Comparison of ENCODE assay signal across 8 cellular contexts in genomic region chr11:117232911-117233409, GRCh38. TPM values are rescaled to one million over a fixed set of nuclear protein-coding genes. Genes with fewer than 3 reads are reported as not detected.
DNase-seq lines count a peak whose midpoint lies in the region; ATAC-seq lines count a peak whose summit lies in the region.

No MANE protein-coding gene starts in this region.

- H3K9me3 Mint-ChIP-seq in effector memory CD8-positive, alpha-beta T cell = no peaks in the 10 kb centered on the region

- no peaks in the 10 kb centered on the region for H3K27me3 Mint-ChIP-seq in effector memory CD8-positive, alpha-beta T cell

- H3K27me3 ChIP-seq in SJCRH30 = no peaks in the 10 kb centered on the region
- H3K27me3 ChIP-seq in muscle layer of colon (ENCODE audit: control insufficient read depth in 1 of 2, insufficient read depth in 2 of 2, low read length in 2 of 2) = no peaks in the 10 kb centered on the region

- H3K27ac Mint-ChIP-seq in effector memory CD8-positive, alpha-beta T cell = peak overlapping the region; percentile 67 to 96

- peak; percentile 41 for DNase-seq in NCI-H82 (lab: John Stamatoyannopoulos, UW)
- no peak for DNase-seq in NCI-H82 treated with DMSO at 0.1 percent for 48 hours (lab: John Stamatoyannopoulos, UW; ENCODE audit: unreplicated experiment)
- peak; percentile 26 to 27 for DNase-seq in SJCRH30
- DNase-seq in effector memory CD8-positive, alpha-beta T cell = peak in 1 of 3 experiments; percentile 11
- no peak for DNase-seq in NCI-H345 (lab: John Stamatoyannopoulos, UW)
- no peak for DNase-seq in ACHN
- no peak for DNase-seq in NCI-H446 (lab: John Stamatoyannopoulos, UW)

- peaks cover 42 to 50% of the 10 kb centered on the region in 2 donors for H3K4me1 Mint-ChIP-seq in effector memory CD8-positive, alpha-beta T cell (ENCODE audit: low read depth in 2 of 2)

- H3K27ac ChIP-seq in SJCRH30 (no peak overlapping the region), muscle layer of colon (ENCODE audit: low read depth, low read length) (peak overlapping the region; percentile 86)

- H3K4me3 Mint-ChIP-seq in effector memory CD8-positive, alpha-beta T cell = peak overlapping the region; percentile 84 to 87

- peaks cover 46% of the 10 kb centered on the region for H3K36me3 Mint-ChIP-seq in effector memory CD8-positive, alpha-beta T cell (ENCODE audit: insufficient read depth)

- in situ Hi-C loops in ACHN (cut with HindIII; ENCODE audit: low pct_ligation_motif_present, low pct_unique_long_range_greater_than_20kb, low sequenced_read_pairs) = no loop called here

- ATAC-seq in effector memory CD8-positive, alpha-beta T cell (replicated peaks) = no peak

- H3K36me3 ChIP-seq in SJCRH30 (no peaks in the 10 kb centered on the region), muscle layer of colon (ENCODE audit: insufficient read depth, low read length) (peaks cover 20% of the 10 kb centered on the region)

- H3K9ac ChIP-seq in muscle layer of colon (ENCODE audit: low read length) = peak overlapping the region; percentile 56

- H3K4me3 ChIP-seq in SJCRH30 = peak overlapping the region; percentile 82
- H3K4me3 ChIP-seq in muscle layer of colon (ENCODE audit: low read depth in 1 of 2, low read length in 2 of 2) = peak overlapping the region; percentile 76 to 82

- H3K4me1 ChIP-seq in SJCRH30 (no peaks in the 10 kb centered on the region), muscle layer of colon (ENCODE audit: insufficient read depth, low read length) (peaks cover 21% of the 10 kb centered on the region)

- H3K9me3 ChIP-seq in SJCRH30 (replicated peaks) = no peaks in the 10 kb centered on the region
- no peaks in the 10 kb centered on the region for H3K9me3 ChIP-seq in muscle layer of colon (ENCODE audit: low read length)

RNA-seq across cellular contexts. Expression of gene RNF214, which starts 0.5 kb away (rescaled TPM):
- total RNA-seq in SJCRH30 (2014; rRNA removed; shearing (Covaris generic)) = 9.5 and 12.4 TPM in 2 replicates

RNA-seq across cellular contexts. Expression of gene PCSK7, which starts 1.1 kb away (rescaled TPM):
- total RNA-seq in SJCRH30 (2014; rRNA removed; shearing (Covaris generic)) = 9.9 and 12.6 TPM in 2 replicates

RNA-seq across cellular contexts. Expression of gene TAGLN, which starts 33.8 kb away (rescaled TPM):
- total RNA-seq in SJCRH30 (2014; rRNA removed; shearing (Covaris generic)) = 3.7 and 4.2 TPM in 2 replicates

RNA-seq across cellular contexts. Expression of gene SIDT2, which starts 54.4 kb away (rescaled TPM):
- total RNA-seq in SJCRH30 (2014; rRNA removed; shearing (Covaris generic)) = 13.7 and 15.0 TPM in 2 replicates

RNA-seq across cellular contexts. Expression of gene BACE1-AS, which starts 58.2 kb away (rescaled TPM):
- 4.2 and 4.7 TPM in 2 replicates for total RNA-seq in SJCRH30 (2014; rRNA removed; shearing (Covaris generic))

Comparison
In these comparisons a context has a peak if more than half of its experiments do, and no peak if none do; other contexts are left out.
1. DNase-seq: peak in NCI-H82 (single experiment) and SJCRH30 (2 of 2); none in NCI-H82 treated with DMSO at 0.1 percent for 48 hours (single experiment), NCI-H345 (single experiment), ACHN (single experiment) and NCI-H446 (0 of 2).